8 cellular contexts compared by ENCODE assay signal in the genomic region with DNA sequence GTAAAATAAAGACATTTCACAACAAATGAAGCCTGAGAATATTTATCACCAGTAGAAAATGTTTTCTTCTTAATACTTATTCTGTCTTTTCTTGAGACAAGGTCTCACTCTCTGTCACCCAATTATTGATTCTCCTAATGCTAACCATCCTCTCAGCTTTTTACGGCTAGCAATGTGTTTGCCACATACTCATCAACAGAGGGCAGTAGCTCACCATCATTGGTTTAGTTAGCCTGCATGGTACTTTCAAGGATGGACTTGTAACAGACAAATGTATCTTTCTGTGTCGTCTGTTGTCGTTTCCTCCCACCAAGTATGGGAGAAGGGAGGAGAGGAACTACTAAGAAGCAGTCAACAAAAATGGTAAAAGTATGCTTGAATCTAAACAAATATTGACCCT. TPM values are rescaled to one million over a fixed set of nuclear protein-coding genes. Genes with fewer than 3 reads are reported as not detected.
A peak's percentile ranks its signal among the peaks of the same experiment; 100 is the strongest.
DNase-seq lines count a peak whose midpoint lies in the region; ATAC-seq and TF ChIP-seq lines count a peak whose summit lies in the region.

No MANE protein-coding gene starts in this region.

- TF ChIP-seq CTCF in OCI-LY3 (IDR thresholded peaks at IDR 0.05; ENCODE audit: low read depth, low read length) (peak; percentile 88), ascending aorta (IDR thresholded peaks at IDR 0.05) (peak; percentile 51 to 76 (median 71))

- DNase-seq in 8988T: peak; percentile 25
- DNase-seq in ELR (ENCODE audit: low read depth): peak; percentile 86
- no peak for DNase-seq in ascending aorta (ENCODE audit: low spot score in 2 of 2)
- DNase-seq in hepatic stellate cell (ENCODE audit: low spot score): peak; percentile 47

- H3K4me2 ChIP-seq in OCI-LY3 (ENCODE audit: low read length): peak overlapping the region; percentile 70
- H3K4me2 ChIP-seq in skeletal muscle satellite cell (ENCODE audit: low read length): peak overlapping the region; percentile 72

- peak overlapping the region; percentile 53 for H3K4me3 ChIP-seq in OCI-LY3 (ENCODE audit: low read length)
- no peak overlapping the region for H3K4me3 ChIP-seq in ascending aorta
- H3K4me3 ChIP-seq in skeletal muscle satellite cell (ENCODE audit: low read length): peak overlapping the region; percentile 48

- TF ChIP-seq RAD21 in Ishikawa (IDR thresholded peaks at IDR 0.05; ENCODE audit: low read depth): peak; percentile 91

- no peak for TF ChIP-seq EP300 in Ishikawa (IDR thresholded peaks at IDR 0.05; ENCODE audit: borderline replicate concordance)

- H3K27me3 ChIP-seq in OCI-LY3 (ENCODE audit: low read depth, low read length): peaks cover 36% of the 10 kb centered on the region
- no peaks in the 10 kb centered on the region for H3K27me3 ChIP-seq in ascending aorta
- peaks cover 12% of the 10 kb centered on the region for H3K27me3 ChIP-seq in skeletal muscle satellite cell (ENCODE audit: control insufficient read depth, insufficient read depth, low read length)

- H3K79me2 ChIP-seq in OCI-LY3 (ENCODE audit: low read length): no peaks in the 10 kb centered on the region

- intact Hi-C loops in ascending aorta (cut with DNase I): loop anchor here (1.0 kb wide), 1 partner anchor 590 kb away; no protein-coding TSS in a partner anchor

- peak overlapping the region; percentile 59; the same call in 1 of the 2 replicates for H2AFZ ChIP-seq in OCI-LY3 (ENCODE audit: low read depth, low read length)

- no peaks in the 10 kb centered on the region for H3K36me3 ChIP-seq in OCI-LY3 (replicated peaks; ENCODE audit: low read depth, low read length)
- H3K36me3 ChIP-seq in ascending aorta: no peaks in the 10 kb centered on the region
- H3K36me3 ChIP-seq in skeletal muscle satellite cell (ENCODE audit: insufficient read depth, low read length): no peaks in the 10 kb centered on the region

- no peaks in the 10 kb centered on the region for H3K9me3 ChIP-seq in OCI-LY3 (ENCODE audit: insufficient read depth, low read length)
- H3K9me3 ChIP-seq in ascending aorta: no peaks in the 10 kb centered on the region
- no peaks in the 10 kb centered on the region for H3K9me3 ChIP-seq in skeletal muscle satellite cell (replicated peaks; ENCODE audit: low read length)

- H3K27ac ChIP-seq in OCI-LY3 (ENCODE audit: low read length): no peak overlapping the region
- no peak overlapping the region for H3K27ac ChIP-seq in ascending aorta

- peaks cover 11% of the 10 kb centered on the region for H3K4me1 ChIP-seq in OCI-LY3 (ENCODE audit: low read length)
- no peaks in the 10 kb centered on the region for H3K4me1 ChIP-seq in ascending aorta
- H3K4me1 ChIP-seq in skeletal muscle satellite cell (ENCODE audit: control insufficient read depth, insufficient read depth, low read length): peaks cover 6% of the 10 kb centered on the region

- H3K9ac ChIP-seq in OCI-LY3 (ENCODE audit: low read length): peak overlapping the region; percentile 14; the same call in 1 of the 2 replicates
- H3K9ac ChIP-seq in skeletal muscle satellite cell (ENCODE audit: low read depth, low read length): no peak overlapping the region

- peak; percentile 59 for ATAC-seq in GM21825 (IDR thresholded peaks at IDR 0.05; ENCODE audit: unreplicated experiment)

- H4K20me1 ChIP-seq in OCI-LY3 (ENCODE audit: insufficient read depth, low read length): no peaks in the 10 kb centered on the region

TF ChIP-seq in Ishikawa, 13 proteins besides CTCF, POLR2A, EP300 and RAD21:
- peak; percentile 58; the same call in 1 of the 2 replicates for TF ChIP-seq TEAD4 (IDR thresholded peaks at IDR 0.05)
- TF ChIP-seq FOXM1 (IDR thresholded peaks at IDR 0.05; ENCODE audit: borderline replicate concordance, low read depth): no peak

RNA-seq across cellular contexts. Expression of gene ACO1, which starts 5.9 kb away (rescaled TPM):
- 19.1 TPM for total RNA-seq in ascending aorta
- 58.3 and 88.5 TPM in 2 replicates for total RNA-seq in skeletal muscle satellite cell (2012; rRNA removed)

Comparison
In these comparisons a context has a peak if more than half of its experiments do, and no peak if none do; other contexts are left out.
1. DNase-seq: peak in 8988T (single experiment), ELR (single experiment) and hepatic stellate cell (single experiment); none in ascending aorta (0 of 2).
2. H3K4me3 ChIP-seq: peak in OCI-LY3 (single experiment) and skeletal muscle satellite cell (single experiment); none in ascending aorta (0 of 2).